ENCODE assay signal across 9 cellular contexts in genomic region chr7:115707236-115707635, GRCh38.
DNase-seq lines count a peak whose midpoint lies in the region; ATAC-seq and TF ChIP-seq lines count a peak whose summit lies in the region.
"Had no signal": no experiment of that assay in that cellular context is flagged by ENCODE, and none has a peak within 500 bp of the region (broad histone marks: within the 10 kb centered on the region; RNA-seq: fewer than 3 reads in every experiment).

No MANE protein-coding gene starts in this region.

- H3K27ac ChIP-seq in neural progenitor cell = no peak overlapping the region

- TF ChIP-seq CTCF in astrocyte of the spinal cord (IDR thresholded peaks at IDR 0.05; ENCODE audit: low read depth, low read length) (peak; percentile 39), neural progenitor cell (IDR thresholded peaks at IDR 0.05) (peak; percentile 50)

- H3K36me3 ChIP-seq in neural progenitor cell = no peaks in the 10 kb centered on the region

- H3K4me3 Mint-ChIP-seq in neural progenitor cell = no peak overlapping the region
- H3K4me3 Mint-ChIP-seq: B cell had no signal

- in situ Hi-C loops in astrocyte of the spinal cord (cut with HindIII; ENCODE audit: low sequenced_read_pairs) = no loop called here

- H3K36me3 Mint-ChIP-seq in neural progenitor cell = no peaks in the 10 kb centered on the region

- DNase-seq in NCI-H2029 (lab: John Stamatoyannopoulos, UW) (peak; percentile 58), NCI-H2029 treated with DMSO at 0.1 percent for 48 hours (lab: John Stamatoyannopoulos, UW) (no peak), NAMALWA (ENCODE audit: low spot score) (peak; percentile 37), astrocyte of the spinal cord (ENCODE audit: low read depth, low spot score) (peak; percentile 20), neural progenitor cell (ENCODE audit: low spot score) (peak; percentile 24)

- no peak overlapping the region for H3K9ac ChIP-seq in neural progenitor cell

- ATAC-seq in HG03469 (IDR thresholded peaks at IDR 0.05; ENCODE audit: unreplicated experiment) (no peak), GM21576 (IDR thresholded peaks at IDR 0.05; ENCODE audit: unreplicated experiment) (no peak), GM18873 (IDR thresholded peaks at IDR 0.05; ENCODE audit: low FRiP score, unreplicated experiment) (no peak)

- H3F3A ChIP-seq in neural progenitor cell (ENCODE audit: low read depth) = no peaks in the 10 kb centered on the region

- H3K27me3 Mint-ChIP-seq in neural progenitor cell (ENCODE audit: insufficient read depth, low read depth) = peaks cover 4% of the 10 kb centered on the region
- H3K27me3 Mint-ChIP-seq: B cell had no signal

- H3K27me3 ChIP-seq in neural progenitor cell = no peaks in the 10 kb centered on the region

- H4K20me1 ChIP-seq in neural progenitor cell (ENCODE audit: low read depth) = no peaks in the 10 kb centered on the region

- H3K4me3 ChIP-seq in astrocyte of the spinal cord (ENCODE audit: low read depth, low read length) (no peak overlapping the region), neural progenitor cell (no peak overlapping the region)

- H3K4me2 ChIP-seq in neural progenitor cell = no peak overlapping the region

- H3K4me1 Mint-ChIP-seq in neural progenitor cell = peaks cover 8% of the 10 kb centered on the region
- H3K4me1 Mint-ChIP-seq: B cell had no signal

- H3K79me2 ChIP-seq in neural progenitor cell (ENCODE audit: low read depth) = no peaks in the 10 kb centered on the region

- no peaks in the 10 kb centered on the region for H3K9me3 Mint-ChIP-seq in neural progenitor cell

- H3K27ac Mint-ChIP-seq in neural progenitor cell = no peak overlapping the region
- H3K27ac Mint-ChIP-seq: B cell had no signal

- no peaks in the 10 kb centered on the region for H3K4me1 ChIP-seq in neural progenitor cell

- no peak overlapping the region for H2AFZ ChIP-seq in neural progenitor cell (replicated peaks)

- no peaks in the 10 kb centered on the region for H3K9me3 ChIP-seq in neural progenitor cell (ENCODE audit: low read depth)
